Comparison of ENCODE assay signal across 8 cellular contexts in the genomic region with DNA sequence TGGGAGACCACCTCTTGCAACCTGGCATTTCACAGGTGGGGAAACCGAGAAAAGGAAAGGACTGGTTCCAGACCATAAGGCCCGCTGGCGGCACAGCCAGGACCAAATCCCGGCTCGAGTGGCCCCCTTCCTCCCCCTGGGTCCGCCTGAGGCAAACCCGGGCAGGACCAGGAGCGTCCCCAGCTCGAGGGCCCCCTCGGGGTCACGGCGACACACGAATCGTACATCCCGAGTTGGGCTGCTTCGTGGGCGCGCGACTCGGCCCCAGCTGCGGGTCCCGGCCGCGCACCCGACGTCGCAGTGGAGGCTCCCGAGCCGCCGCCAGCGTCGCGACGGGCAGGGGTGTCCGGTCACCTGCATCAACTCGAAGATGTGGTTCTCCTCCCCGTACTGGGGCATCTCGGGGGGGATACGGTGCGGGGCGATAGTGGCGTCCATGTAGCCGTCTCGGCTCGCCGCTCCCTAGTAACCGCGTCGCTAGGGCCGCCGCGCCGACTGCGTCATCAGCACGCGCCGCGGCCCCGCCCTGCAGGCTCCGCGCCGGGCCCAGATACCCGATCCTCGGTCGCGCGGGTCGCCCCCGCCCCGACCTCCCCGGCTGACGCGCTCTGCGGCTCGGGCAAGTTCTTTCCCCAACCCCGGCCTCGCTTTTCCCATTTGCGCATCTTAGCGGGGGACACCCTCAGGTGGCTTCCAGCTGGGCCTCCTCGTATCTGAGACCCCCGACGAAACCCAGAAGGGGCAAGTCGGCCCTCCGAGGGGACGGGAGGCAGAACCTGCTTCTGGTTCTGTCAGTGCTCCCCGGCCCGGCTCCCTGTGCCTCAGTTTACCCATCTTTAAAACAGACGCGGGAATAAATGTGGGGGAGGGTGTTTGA. TPM values are rescaled to one million over a fixed set of nuclear protein-coding genes. Genes with fewer than 3 reads are reported as not detected.
DNase-seq lines count a peak whose midpoint lies in the region; ATAC-seq and TF ChIP-seq lines count a peak whose summit lies in the region.

A gene with protein sequence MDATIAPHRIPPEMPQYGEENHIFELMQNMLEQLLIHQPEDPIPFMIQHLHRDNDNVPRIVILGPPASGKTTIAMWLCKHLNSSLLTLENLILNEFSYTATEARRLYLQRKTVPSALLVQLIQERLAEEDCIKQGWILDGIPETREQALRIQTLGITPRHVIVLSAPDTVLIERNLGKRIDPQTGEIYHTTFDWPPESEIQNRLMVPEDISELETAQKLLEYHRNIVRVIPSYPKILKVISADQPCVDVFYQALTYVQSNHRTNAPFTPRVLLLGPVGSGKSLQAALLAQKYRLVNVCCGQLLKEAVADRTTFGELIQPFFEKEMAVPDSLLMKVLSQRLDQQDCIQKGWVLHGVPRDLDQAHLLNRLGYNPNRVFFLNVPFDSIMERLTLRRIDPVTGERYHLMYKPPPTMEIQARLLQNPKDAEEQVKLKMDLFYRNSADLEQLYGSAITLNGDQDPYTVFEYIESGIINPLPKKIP (minus strand): TSS at position 467 of the 877 bp plus-strand sequence. CDS start 29 bp downstream, at position 438.

- peaks cover 3% of the 10 kb centered on the region for H3K27me3 Mint-ChIP-seq in Caco-2 (ENCODE audit: insufficient read depth, unreplicated experiment)

- H3K4me3 ChIP-seq in Caco-2 (ENCODE audit: low read depth, low read length) (peak within 1 kb of the TSS; percentile 67), LNCaP clone FGC (ENCODE audit: low read depth, low read length) (peak within 1 kb of the TSS; percentile 71), astrocyte of the cerebellum (ENCODE audit: low read depth, low read length) (peak within 1 kb of the TSS; percentile 98), rectal smooth muscle tissue (ENCODE audit: low read length) (peak within 1 kb of the TSS; percentile 86), urinary bladder (ENCODE audit: low read depth, low read length) (peak within 1 kb of the TSS; percentile 86)

- no peaks in the 10 kb centered on the region for H3K9me3 Mint-ChIP-seq in Caco-2 (ENCODE audit: unreplicated experiment)

- H3K27ac Mint-ChIP-seq in Caco-2 (ENCODE audit: unreplicated experiment): peak within 1 kb of the TSS; percentile 73

- CTCF ChIA-PET in Caco-2 (lab: Charles Lee): no interaction called here

- under 1% methylated on average over 89 of the region's 89 CpGs for WGBS in urinary bladder

- in situ Hi-C loops in astrocyte of the cerebellum (cut with HindIII; ENCODE audit: low sequenced_read_pairs): no loop called here

- H3K27me3 ChIP-seq in Caco-2 (replicated peaks; ENCODE audit: control insufficient read depth, insufficient read depth, low read length) (no peaks in the 10 kb centered on the region), rectal smooth muscle tissue (ENCODE audit: control insufficient read depth, insufficient read depth, low read length) (no peaks in the 10 kb centered on the region)

- H3K27ac ChIP-seq in rectal smooth muscle tissue (ENCODE audit: low read depth, low read length) (peak within 1 kb of the TSS; percentile 91), urinary bladder (ENCODE audit: low read depth) (no peak within 1 kb of the TSS)

- peak; percentile 72 for ATAC-seq in GM21381 (IDR thresholded peaks at IDR 0.05; ENCODE audit: unreplicated experiment)

- peaks cover 6% of the 10 kb centered on the region for H3K4me1 Mint-ChIP-seq in Caco-2 (ENCODE audit: low read depth, unreplicated experiment)

- peaks cover 4% of the 10 kb centered on the region for H3K36me3 Mint-ChIP-seq in Caco-2 (ENCODE audit: insufficient read depth, unreplicated experiment)

- no peaks in the 10 kb centered on the region for H3K36me3 ChIP-seq in Caco-2 (ENCODE audit: control insufficient read depth, insufficient read depth, low read length)
- no peaks in the 10 kb centered on the region for H3K36me3 ChIP-seq in rectal smooth muscle tissue (ENCODE audit: control insufficient read depth, insufficient read depth, low read length)
- H3K36me3 ChIP-seq in urinary bladder (ENCODE audit: insufficient read depth): no peaks in the 10 kb centered on the region

- H3K9ac ChIP-seq in rectal smooth muscle tissue (ENCODE audit: low read length): peak within 1 kb of the TSS; percentile 90

- H3K4me3 Mint-ChIP-seq in Caco-2 (ENCODE audit: unreplicated experiment): peak within 1 kb of the TSS; percentile 78

- H3K4me1 ChIP-seq in Caco-2: no peaks in the 10 kb centered on the region
- no peaks in the 10 kb centered on the region for H3K4me1 ChIP-seq in rectal smooth muscle tissue (ENCODE audit: control insufficient read depth, insufficient read depth, low read length)
- H3K4me1 ChIP-seq in urinary bladder (ENCODE audit: insufficient read depth): no peaks in the 10 kb centered on the region

- no TSS peak for BruUV-seq in Caco-2 (replicated peaks; lab: Mats Ljungman, UMichigan)

- no peak for TF ChIP-seq CTCF in Caco-2 (IDR thresholded peaks at IDR 0.05; ENCODE audit: insufficient read depth in 1 of 2, low read depth in 1 of 2, low read length in 1 of 2, severe bottlenecking in 1 of 2, unreplicated experiment in 1 of 2)
- no peak for TF ChIP-seq CTCF in LNCaP clone FGC (IDR thresholded peaks at IDR 0.05; ENCODE audit: control insufficient read depth, extremely low read depth, insufficient read depth)
- no peak for TF ChIP-seq CTCF in astrocyte of the cerebellum (IDR thresholded peaks at IDR 0.05; ENCODE audit: low read depth, low read length, missing control alignments)

- no peaks in the 10 kb centered on the region for H3K9me3 ChIP-seq in Caco-2

- peak; percentile 62 to 84 for DNase-seq in Caco-2
- no peak for DNase-seq in LNCaP clone FGC (ENCODE audit: low read depth)
- DNase-seq in T-helper 2 cell: peak; percentile 61 to 81 (median 66)
- DNase-seq in astrocyte of the cerebellum (ENCODE audit: low read depth): peak; percentile 31
- peak; percentile 94 for DNase-seq in hepatic stellate cell (ENCODE audit: low spot score)

- intact Hi-C loops in Caco-2 (cut with micrococcal nuclease; ENCODE audit: unreplicated experiment): no loop called here

- POLR2A ChIA-PET in Caco-2 (lab: Charles Lee): interaction anchor here (0.9 kb wide), 1 partner anchor 208 kb away, joined by 5 read pairs; the partner anchor contains the start of genes DDX31 and GTF3C4

RNA-seq across cellular contexts. Expression of the gene that starts here (rescaled TPM):
- total RNA-seq in Caco-2 (2022) (0.88 and 1.0 TPM in 2 replicates), urinary bladder (1.0 TPM)
- 1.1 TPM for polyA plus RNA-seq in urinary bladder
